In genomic region chrX:45077748-45078424, GRCh38 we compare ENCODE assay signal across 12 cellular contexts.
DNase-seq lines count a peak whose midpoint lies in the region; ATAC-seq and TF ChIP-seq lines count a peak whose summit lies in the region.
"Had no signal": no experiment of that assay in that cellular context is flagged by ENCODE, and none has a peak within 500 bp of the region (broad histone marks: within the 10 kb centered on the region; RNA-seq: fewer than 3 reads in every experiment).

No MANE protein-coding gene starts in this region.

- H3K36me3 ChIP-seq in SJCRH30, result no peaks in the 10 kb centered on the region
- no peaks in the 10 kb centered on the region for H3K36me3 ChIP-seq in uterus

- H3K4me1 ChIP-seq in SJCRH30 (no peaks in the 10 kb centered on the region), right cardiac atrium (ENCODE audit: control insufficient read depth, insufficient read depth, low read length) (no peaks in the 10 kb centered on the region), uterus (peaks cover 0 to 3% of the 10 kb centered on the region in 2 donors)

- no peak for TF ChIP-seq POLR2A in uterus (IDR thresholded peaks at IDR 0.05)

- H3K27ac ChIP-seq in SJCRH30 (no peak overlapping the region), right cardiac atrium (ENCODE audit: low read length) (no peak overlapping the region), uterus (no peak overlapping the region)

- intact Hi-C loops in right cardiac atrium (cut with DNase I) (loop anchor here in 2 of 4 donors (10.0 kb wide), 1 partner anchor 203 kb away; the partner anchor contains the start of gene KDM6A (in 2 of the 2)), uterus (cut with DNase I; ENCODE audit: low total_unique reads) (no loop called here)

- TF ChIP-seq CTCF in astrocyte of the spinal cord (IDR thresholded peaks at IDR 0.05; ENCODE audit: low read depth, low read length) (no peak), uterus (IDR thresholded peaks at IDR 0.05) (no peak)

- WGBS in right cardiac atrium, result 83% methylated on average over 2 of the region's 2 CpGs

- DNase-seq in astrocyte of the spinal cord (ENCODE audit: low read depth, low spot score) (peak; percentile 8), SJCRH30 (no peak), right cardiac atrium (no peak), uterus (no peak), SHP77 (lab: John Stamatoyannopoulos, UW) (no peak)
- DNase-seq: activated CD8-positive, alpha-beta memory T cell treated with anti-CD3 and anti-CD28 coated beads for 24 hours; mucosa of descending colon; NCI-H82; stimulated activated CD4-positive, alpha-beta T cell treated with anti-CD3 and anti-CD28 coated beads, Interleukin-4, amount 100 ng/mL, for 4 hours had no signal

- H3K27me3 ChIP-seq in SJCRH30 (no peaks in the 10 kb centered on the region), right cardiac atrium (ENCODE audit: control insufficient read depth, insufficient read depth) (no peaks in the 10 kb centered on the region), uterus (no peaks in the 10 kb centered on the region)

- H3K9me3 ChIP-seq in SJCRH30 (replicated peaks) (no peaks in the 10 kb centered on the region), right cardiac atrium (ENCODE audit: control insufficient read depth, low read length) (no peaks in the 10 kb centered on the region), uterus (no peaks in the 10 kb centered on the region)
- H3K9me3 ChIP-seq: mucosa of descending colon had no signal

- in situ Hi-C loops in astrocyte of the spinal cord (cut with HindIII; ENCODE audit: low sequenced_read_pairs), result no loop called here

- H3K4me3 ChIP-seq in astrocyte of the spinal cord (ENCODE audit: low read depth, low read length) (no peak overlapping the region), SJCRH30 (no peak overlapping the region), right cardiac atrium (ENCODE audit: low read length) (no peak overlapping the region), uterus (no peak overlapping the region)
- H3K4me3 ChIP-seq: mucosa of descending colon had no signal

- ATAC-seq in GM18498 (IDR thresholded peaks at IDR 0.05; ENCODE audit: unreplicated experiment), result peak; percentile 89
- ATAC-seq in GM21390 (IDR thresholded peaks at IDR 0.05; ENCODE audit: unreplicated experiment), result peak; percentile 89
- peak; percentile 94 for ATAC-seq in HG03354 (IDR thresholded peaks at IDR 0.05; ENCODE audit: poor library complexity, severe bottlenecking, unreplicated experiment)
- ATAC-seq in right cardiac atrium, result no peak
- ATAC-seq: mucosa of descending colon had no signal

Comparison
In these comparisons a context has a peak if more than half of its experiments do, and no peak if none do; other contexts are left out.
1. ATAC-seq: peak in GM18498 (single experiment), GM21390 (single experiment) and HG03354 (single experiment); none in right cardiac atrium (0 of 2).